8 cellular contexts compared by ENCODE assay signal in genomic region chr10:73096041-73096451, GRCh38. TPM values are rescaled to one million over a fixed set of nuclear protein-coding genes. Genes with fewer than 3 reads are reported as not detected.
DNase-seq lines count a peak whose midpoint lies in the region; ATAC-seq and TF ChIP-seq lines count a peak whose summit lies in the region.

No MANE protein-coding gene starts in this region.

- H3K36me3 Mint-ChIP-seq in activated T-helper 17 cell treated with anti-CD3 and anti-CD28 coated beads, Interleukin-2, amount 50 U/mL, for 72 hours (ENCODE audit: low read depth) = peaks cover 74% of the 10 kb centered on the region
- H3K36me3 Mint-ChIP-seq in nephron progenitor cell (ENCODE audit: low read depth) = peaks cover 23% of the 10 kb centered on the region

- peak overlapping the region; percentile 98 for H3K4me3 Mint-ChIP-seq in activated T-helper 17 cell treated with anti-CD3 and anti-CD28 coated beads, Interleukin-2, amount 50 U/mL, for 72 hours
- H3K4me3 Mint-ChIP-seq in nephron progenitor cell = peak overlapping the region; percentile 97

- DNase-seq in AG04449 (ENCODE audit: low read depth, low spot score) (no peak), Peyer's patch (peak; percentile 73 to 88 (median 78)), fibroblast of peridontal ligament (ENCODE audit: extremely low read depth) (peak; percentile 69), nephron progenitor cell (peak; percentile 67), stromal cell of bone marrow (ENCODE audit: low read depth) (peak; percentile 56)

- H3K4me1 ChIP-seq in Peyer's patch = peaks cover 0 to 5% (median 0%) of the 10 kb centered on the region in 4 donors

- H3K27me3 ChIP-seq in Peyer's patch = no peaks in the 10 kb centered on the region

- POLR2A ChIA-PET in AG04449 (lab: Yijun Ruan, JAX) = interaction anchor here (0.6 to 3.2 kb wide), 10 partner anchors 8 to 151 kb away, joined by 3 to 33 read pairs (median 4); partner anchors contain the start of genes DNAJC9 and NUDT13

- no peaks in the 10 kb centered on the region for H3K36me3 ChIP-seq in Peyer's patch

- H3K27ac Mint-ChIP-seq in activated T-helper 17 cell treated with anti-CD3 and anti-CD28 coated beads, Interleukin-2, amount 50 U/mL, for 72 hours = peak overlapping the region; percentile 98
- H3K27ac Mint-ChIP-seq in nephron progenitor cell = peak overlapping the region; percentile 99

- no peak for TF ChIP-seq CTCF in AG04449 (IDR thresholded peaks at IDR 0.05; ENCODE audit: insufficient read depth, low read length, missing control alignments)
- TF ChIP-seq CTCF in Peyer's patch (IDR thresholded peaks at IDR 0.05) = no peak
- no peak for TF ChIP-seq CTCF in nephron progenitor cell (IDR thresholded peaks at IDR 0.05)

- peak; percentile 24 for ATAC-seq in GM18867 (IDR thresholded peaks at IDR 0.05; ENCODE audit: unreplicated experiment)
- ATAC-seq in HG03175 (IDR thresholded peaks at IDR 0.05; ENCODE audit: unreplicated experiment) = peak; percentile 31
- ATAC-seq in activated T-helper 17 cell treated with anti-CD3 and anti-CD28 coated beads, Interleukin-2, amount 50 U/mL, for 72 hours (replicated peaks) = peak; percentile 63

- H3K27me3 Mint-ChIP-seq in activated T-helper 17 cell treated with anti-CD3 and anti-CD28 coated beads, Interleukin-2, amount 50 U/mL, for 72 hours = no peaks in the 10 kb centered on the region
- H3K27me3 Mint-ChIP-seq in nephron progenitor cell (ENCODE audit: low read depth, poor library complexity) = no peaks in the 10 kb centered on the region

- peak; percentile 6 to 22 for TF ChIP-seq POLR2A in Peyer's patch (IDR thresholded peaks at IDR 0.05)

- H3K4me3 ChIP-seq in AG04449 (ENCODE audit: low read depth, low read length) (peak overlapping the region; percentile 98), Peyer's patch (peak overlapping the region; percentile 48 to 84 (median 66))

- no peaks in the 10 kb centered on the region for H3K9me3 ChIP-seq in Peyer's patch

- peak overlapping the region; percentile 88 to 95 (median 94) for H3K27ac ChIP-seq in Peyer's patch

- CTCF ChIA-PET in AG04449 (lab: Yijun Ruan, JAX) = interaction anchor here (0.6 to 4.5 kb wide), 11 partner anchors 9 to 73 kb away, joined by 3 to 27 read pairs (median 5); partner anchors contain the start of genes ECD, FAM149B1 and NUDT13

- H3K4me1 Mint-ChIP-seq in activated T-helper 17 cell treated with anti-CD3 and anti-CD28 coated beads, Interleukin-2, amount 50 U/mL, for 72 hours = peaks cover 9% of the 10 kb centered on the region
- H3K4me1 Mint-ChIP-seq in nephron progenitor cell = peaks cover 42% of the 10 kb centered on the region

- H3K9me3 Mint-ChIP-seq in activated T-helper 17 cell treated with anti-CD3 and anti-CD28 coated beads, Interleukin-2, amount 50 U/mL, for 72 hours = no peaks in the 10 kb centered on the region
- H3K9me3 Mint-ChIP-seq in nephron progenitor cell = no peaks in the 10 kb centered on the region

RNA-seq across cellular contexts. Expression of gene P4HA1, which starts 0.6 kb away (rescaled TPM):
- total RNA-seq in Peyer's patch = 10 to 100 TPM; 13.9 to 19.0 (median 15.2) TPM
- 100 to 1,000 TPM in 1 of 2 donors, 10 to 100 TPM in 1; 56.6 to 145 TPM for total RNA-seq in activated T-helper 17 cell treated with anti-CD3 and anti-CD28 coated beads, Interleukin-2, amount 50 U/mL, for 72 hours

RNA-seq across cellular contexts. Expression of gene NUDT13, which starts 14.2 kb away (rescaled TPM):
- 1 to 10 TPM; 1.9 to 4.0 (median 2.6) TPM for total RNA-seq in Peyer's patch
- total RNA-seq in activated T-helper 17 cell treated with anti-CD3 and anti-CD28 coated beads, Interleukin-2, amount 50 U/mL, for 72 hours = 1 to 10 TPM in 1 of 2 donors, under 1 TPM in 1; 0.91 to 1.3 TPM
